In the genomic region with DNA sequence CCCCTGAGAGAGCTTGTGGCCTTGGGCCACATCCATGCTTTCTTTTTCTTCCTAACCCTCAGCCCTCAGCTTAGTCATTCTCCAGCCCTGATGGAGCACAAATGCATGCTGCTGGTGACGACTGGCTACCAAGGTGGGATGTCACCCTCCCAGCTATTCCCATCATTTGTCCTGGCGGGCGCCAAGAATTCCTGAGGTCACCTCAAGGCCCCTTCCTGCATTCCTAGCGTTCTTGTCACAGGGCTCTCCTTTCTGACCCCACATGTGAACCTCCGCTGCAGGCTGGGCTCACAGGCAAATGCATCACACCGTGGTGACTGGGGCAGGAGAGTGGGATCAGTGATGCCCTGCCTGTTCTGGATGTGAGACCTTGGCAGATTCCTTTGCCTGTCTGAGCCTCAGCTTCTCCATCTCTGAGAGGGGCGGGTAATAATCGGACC, we compare ENCODE assay signal across 9 cellular contexts. TPM values are rescaled to one million over a fixed set of nuclear protein-coding genes. Genes with fewer than 3 reads are reported as not detected.
DNase-seq lines count a peak whose midpoint lies in the region; ATAC-seq and TF ChIP-seq lines count a peak whose summit lies in the region.
"Had no signal": no experiment of that assay in that cellular context is flagged by ENCODE, and none has a peak within 500 bp of the region (broad histone marks: within the 10 kb centered on the region; RNA-seq: fewer than 3 reads in every experiment).

No MANE protein-coding gene starts in this region.

- H3K4me3 ChIP-seq in AG04449 (ENCODE audit: low read depth, low read length) (no peak overlapping the region), lower lobe of right lung (no peak overlapping the region)

- no TSS peak for BruUV-seq in MCF 10A (replicated peaks; lab: Mats Ljungman, UMichigan)

- H3K27ac ChIP-seq in lower lobe of right lung: no peak overlapping the region

- no peak overlapping the region for H3K4me3 Mint-ChIP-seq in MCF 10A (ENCODE audit: unreplicated experiment)

- peaks cover 25% of the 10 kb centered on the region for H3K4me1 ChIP-seq in lower lobe of right lung

- DNase-seq in AG04449 (ENCODE audit: low read depth, low spot score) (peak; percentile 64), HS-27A (ENCODE audit: low read depth) (peak; percentile 89), MCF 10A (ENCODE audit: unreplicated experiment) (peak; percentile 51), lower lobe of right lung (no peak), NCI-H345 (lab: John Stamatoyannopoulos, UW) (no peak), globus pallidus (ENCODE audit: low spot score) (no peak)
- DNase-seq: NCI-H2081 treated with DMSO at 0.1 percent for 48 hours had no signal

- H3K9me3 ChIP-seq in lower lobe of right lung: no peaks in the 10 kb centered on the region

- intact Hi-C loops in MCF 10A (cut with micrococcal nuclease): loop anchor here (5.0 kb wide), 2 partner anchors 33 to 57 kb away; no protein-coding TSS in a partner anchor
- intact Hi-C loops in lower lobe of right lung (cut with DNase I): no loop called here

- H3K9me3 Mint-ChIP-seq in MCF 10A (ENCODE audit: unreplicated experiment): no peaks in the 10 kb centered on the region

- peaks cover 23% of the 10 kb centered on the region for H3K4me1 Mint-ChIP-seq in MCF 10A (ENCODE audit: insufficient read depth, unreplicated experiment)

- H3K27me3 ChIP-seq in lower lobe of right lung (ENCODE audit: low read depth): no peaks in the 10 kb centered on the region

- TF ChIP-seq CTCF in AG04449 (IDR thresholded peaks at IDR 0.05; ENCODE audit: insufficient read depth, low read length, missing control alignments) (no peak), MCF 10A (IDR thresholded peaks at IDR 0.05; ENCODE audit: unreplicated experiment) (no peak), lower lobe of right lung (IDR thresholded peaks at IDR 0.05) (no peak)

- no peaks in the 10 kb centered on the region for H3K36me3 ChIP-seq in lower lobe of right lung

- CTCF ChIA-PET in AG04449 (lab: Yijun Ruan, JAX): interaction anchor here (0.6 to 3.6 kb wide), 10 partner anchors 10 to 1964 kb away, joined by 3 to 21 read pairs (median 4); no protein-coding TSS in a partner anchor
- CTCF ChIA-PET in MCF 10A (lab: Yijun Ruan, JAX): interaction anchor here (1.1 kb wide), 1 partner anchor 103 kb away, joined by 5 read pairs; no protein-coding TSS in a partner anchor

- H3K27ac Mint-ChIP-seq in MCF 10A (ENCODE audit: low read depth, unreplicated experiment): peak overlapping the region; percentile 85

- POLR2A ChIA-PET in AG04449 (lab: Yijun Ruan, JAX): interaction anchor here (0.8 to 2.0 kb wide), 3 partner anchors 53 to 83 kb away, joined by 3 to 8 read pairs (median 4); no protein-coding TSS in a partner anchor
- POLR2A ChIA-PET in MCF 10A (lab: Yijun Ruan, JAX): interaction anchor here (0.6 to 3.2 kb wide), 9 partner anchors 11 to 505 kb away, joined by 3 to 28 read pairs (median 4); a partner anchor contains a TSS

- no peaks in the 10 kb centered on the region for H3K36me3 Mint-ChIP-seq in MCF 10A (ENCODE audit: insufficient read depth, unreplicated experiment)

- ATAC-seq in lower lobe of right lung (peak; percentile 12 to 36), HG02642 (IDR thresholded peaks at IDR 0.05; ENCODE audit: poor library complexity, unreplicated experiment) (no peak), HG03571 (IDR thresholded peaks at IDR 0.05; ENCODE audit: unreplicated experiment) (no peak)

- H3K27me3 Mint-ChIP-seq in MCF 10A (ENCODE audit: insufficient read depth, unreplicated experiment): no peaks in the 10 kb centered on the region

RNA-seq across cellular contexts. Expression of a gene that starts 53.4 kb away (rescaled TPM):
- 10.8 and 21.0 TPM in 2 replicates for total RNA-seq in MCF 10A (2022)
- total RNA-seq in lower lobe of right lung: 9.8 TPM

Comparison
In these comparisons a context has a peak if more than half of its experiments do, and no peak if none do; other contexts are left out.
1. DNase-seq: peak in AG04449 (single experiment), HS-27A (single experiment) and MCF 10A (single experiment); none in lower lobe of right lung (single experiment), NCI-H345 (single experiment) and globus pallidus (single experiment).
2. ATAC-seq: peak in lower lobe of right lung (2 of 2); none in HG02642 (single experiment) and HG03571 (single experiment).